In genomic region chr14:29149798-29150197, GRCh38 we compare ENCODE assay signal across 34 cellular contexts.
"Had no signal": no experiment of that assay in that cellular context is flagged by ENCODE, and none has a peak within 500 bp of the region (broad histone marks: within the 10 kb centered on the region; RNA-seq: fewer than 3 reads in every experiment).

No MANE protein-coding gene starts in this region.

- H3K27ac ChIP-seq: adrenal gland, ascending aorta, body of pancreas, brain microvascular endothelial cell, breast epithelium, cardiac muscle cell had no signal

- FAIRE-seq: astrocyte, bronchial epithelial cell had no signal

- H3K27me3 ChIP-seq: adrenal gland, ascending aorta, body of pancreas, brain microvascular endothelial cell, breast epithelium, cardiac muscle cell had no signal

- H3K4me3 ChIP-seq: adrenal gland, ascending aorta, body of pancreas, breast epithelium, cardiac muscle cell had no signal

- H3K9me3 ChIP-seq: adrenal gland, ascending aorta, body of pancreas, breast epithelium had no signal

- H3K4me1 ChIP-seq: adrenal gland, ascending aorta, body of pancreas, breast epithelium had no signal

- ATAC-seq: activated naive CD4-positive, alpha-beta T cell treated with anti-CD3 and anti-CD28 coated beads, Interleukin-2, amount 50 U/mL, for 72 hours; activated naive CD8-positive, alpha-beta T cell treated with anti-CD3 and anti-CD28 coated beads, Interleukin-2, amount 50 U/mL, for 24 hours; activated T-cell treated with anti-CD3 and anti-CD28 coated beads, Interleukin-2, amount 50 U/mL, for 4 hours; activated T-cell treated with anti-CD3 and anti-CD28 coated beads, Interleukin-2, amount 50 U/mL, for 72 hours; activated T-helper 17 cell treated with anti-CD3 and anti-CD28 coated beads, Interleukin-2, amount 50 U/mL, for 72 hours; body of pancreas had no signal

- H3K36me3 ChIP-seq: adrenal gland, ascending aorta, brain microvascular endothelial cell, breast epithelium, cardiac muscle cell had no signal

- DNase-seq: activated effector memory CD4-positive, alpha-beta T cell treated with anti-CD3 and anti-CD28 coated beads, Interleukin-2, amount 50 U/mL, for 16 hours; activated effector memory CD4-positive, alpha-beta T cell treated with Interleukin-2 at 50 U/mL for 16 hours; activated gamma-delta T cell; activated gamma-delta T cell treated with Interleukin-2 at 50 U/mL for 16 hours; activated naive CD4-positive, alpha-beta T cell; activated naive CD4-positive, alpha-beta T cell treated with anti-CD3 and anti-CD28 coated beads for 36 hours; activated naive CD4-positive, alpha-beta T cell treated with anti-CD3 and anti-CD28 coated beads, Interleukin-2, amount 10 ng/mL, durations not matched to agents 7 days and 5 days; activated naive CD4-positive, alpha-beta T cell treated with anti-CD3 and anti-CD28 coated beads, Interleukin-2, amount 50 U/mL, for 16 hours; activated naive CD4-positive, alpha-beta T cell treated with Interleukin-2 at 50 U/mL for 16 hours; activated naive CD8-positive, alpha-beta T cell treated with anti-CD3 and anti-CD28 coated beads for 36 hours; activated naive CD8-positive, alpha-beta T cell treated with anti-CD3 and anti-CD28 coated beads, Interleukin-2, amount 10 ng/mL, durations not matched to agents 7 days and 5 days; activated naive CD8-positive, alpha-beta T cell treated with anti-CD3 and anti-CD28 coated beads, Interleukin-2, amount 50 U/mL, for 24 hours; activated T-cell treated with anti-CD3 and anti-CD28 coated beads, Interleukin-2, amount 50 U/mL, for 1 hour; activated T-cell treated with anti-CD3 and anti-CD28 coated beads, Interleukin-2, amount 50 U/mL, for 24 hours; activated T-cell treated with anti-CD3 and anti-CD28 coated beads, Interleukin-2, amount 50 U/mL, for 4 hours; activated T-cell treated with anti-CD3 and anti-CD28 coated beads, Interleukin-2, amount 50 U/mL, for 48 hours; activated T-cell treated with anti-CD3 and anti-CD28 coated beads, Interleukin-2, amount 50 U/mL, for 72 hours; adrenal gland; amniotic stem cell; amygdala; anterior cingulate cortex; aorta; body of pancreas; brain microvascular endothelial cell; caudate nucleus; central memory CD4-positive, alpha-beta T cell; cerebellar nuclear complex had no signal
